ENCODE assay signal across 20 cellular contexts in genomic region chr12:45737638-45738037, GRCh38. TPM values are rescaled to one million over a fixed set of nuclear protein-coding genes. Genes with fewer than 3 reads are reported as not detected.
DNase-seq lines count a peak whose midpoint lies in the region; ATAC-seq and TF ChIP-seq lines count a peak whose summit lies in the region.
"Had no signal": no experiment of that assay in that cellular context is flagged by ENCODE, and none has a peak within 500 bp of the region (broad histone marks: within the 10 kb centered on the region; RNA-seq: fewer than 3 reads in every experiment).

No MANE protein-coding gene starts in this region.

- no peak overlapping the region for H3K4me3 Mint-ChIP-seq in CD4-positive, alpha-beta T cell
- H3K4me3 Mint-ChIP-seq in naive thymus-derived CD4-positive, alpha-beta T cell: peak overlapping the region in 3 of 10 donors; percentile 33 to 44 (median 44)
- no peak overlapping the region for H3K4me3 Mint-ChIP-seq in endothelial cell (ENCODE audit: unreplicated experiment)
- H3K4me3 Mint-ChIP-seq: GM23338 had no signal

- peaks cover 51% of the 10 kb centered on the region for H3K36me3 Mint-ChIP-seq in CD4-positive, alpha-beta T cell (ENCODE audit: low read depth)
- H3K36me3 Mint-ChIP-seq in naive thymus-derived CD4-positive, alpha-beta T cell: peaks cover 4 to 51% (median 27%) of the 10 kb centered on the region in 5 donors
- H3K36me3 Mint-ChIP-seq in endothelial cell (ENCODE audit: low read depth, unreplicated experiment): peaks cover 27% of the 10 kb centered on the region

- H3K27me3 Mint-ChIP-seq in CD4-positive, alpha-beta T cell: no peaks in the 10 kb centered on the region
- no peaks in the 10 kb centered on the region for H3K27me3 Mint-ChIP-seq in naive thymus-derived CD4-positive, alpha-beta T cell
- no peaks in the 10 kb centered on the region for H3K27me3 Mint-ChIP-seq in endothelial cell (ENCODE audit: unreplicated experiment)

- intact Hi-C loops in CD4-positive, alpha-beta T cell (cut with DNase I, micrococcal nuclease): loop anchor here in 1 of 2 experiments (10.0 kb wide), 2 partner anchors 523 to 527 kb away; partner anchors contain the start of genes ANO6 and SLC38A1
- intact Hi-C loops in naive thymus-derived CD4-positive, alpha-beta T cell (cut with micrococcal nuclease): no loop called here
- intact Hi-C loops in lower lobe of right lung (cut with DNase I): no loop called here

- H3K4me1 Mint-ChIP-seq in CD4-positive, alpha-beta T cell (ENCODE audit: low read depth): peaks cover 79% of the 10 kb centered on the region
- peaks cover 34 to 90% (median 71%) of the 10 kb centered on the region in 7 donors for H3K4me1 Mint-ChIP-seq in naive thymus-derived CD4-positive, alpha-beta T cell
- peaks cover 5% of the 10 kb centered on the region for H3K4me1 Mint-ChIP-seq in endothelial cell (ENCODE audit: unreplicated experiment)

- no peak overlapping the region for H3K27ac ChIP-seq in CD4-positive, alpha-beta T cell (ENCODE audit: low read depth, low read length)
- H3K27ac ChIP-seq in DND-41 (ENCODE audit: low read length): no peak overlapping the region
- H3K27ac ChIP-seq in naive thymus-derived CD4-positive, alpha-beta T cell (ENCODE audit: low read depth, low read length): no peak overlapping the region
- H3K27ac ChIP-seq in lower lobe of right lung: no peak overlapping the region
- H3K27ac ChIP-seq: A549, BLaER1 had no signal

- H2AFZ ChIP-seq in DND-41 (ENCODE audit: low read depth, low read length): no peak overlapping the region
- H2AFZ ChIP-seq: GM23338 had no signal

- H3K9me3 ChIP-seq in CD4-positive, alpha-beta T cell (ENCODE audit: control insufficient read depth, low read length): no peaks in the 10 kb centered on the region
- H3K9me3 ChIP-seq in DND-41 (ENCODE audit: insufficient read depth, low read length, severe bottlenecking) (no peaks in the 10 kb centered on the region), lower lobe of right lung (no peaks in the 10 kb centered on the region)
- H3K9me3 ChIP-seq in naive thymus-derived CD4-positive, alpha-beta T cell (ENCODE audit: control insufficient read depth in 2 of 3, low read length in 3 of 3): no peaks in the 10 kb centered on the region

- POLR2A ChIA-PET in CD4-positive, alpha-beta T cell (lab: Charles Lee): interaction anchor here (0.6 kb wide), 1 partner anchor 10 kb away, joined by 3 read pairs; no protein-coding TSS in a partner anchor
- POLR2A ChIA-PET in naive thymus-derived CD4-positive, alpha-beta T cell (lab: Charles Lee): interaction anchor here (0.7 kb wide), 1 partner anchor 8 kb away, joined by 4 read pairs; the partner anchor contains the start of gene ARID2

- peaks cover 100% of the 10 kb centered on the region for H3K79me2 ChIP-seq in DND-41 (ENCODE audit: insufficient read depth, low read length)

- H3K4me3 ChIP-seq in DND-41 (ENCODE audit: low read depth in 1 of 2, low read length in 2 of 2) (no peak overlapping the region), lower lobe of right lung (no peak overlapping the region)
- no peak overlapping the region for H3K4me3 ChIP-seq in naive thymus-derived CD4-positive, alpha-beta T cell (ENCODE audit: low read length)
- H3K4me3 ChIP-seq: A549, BLaER1, GM23338 had no signal

- H3K27ac Mint-ChIP-seq in CD4-positive, alpha-beta T cell: peak overlapping the region; percentile 84
- H3K27ac Mint-ChIP-seq in naive thymus-derived CD4-positive, alpha-beta T cell: peak overlapping the region in 7 of 9 donors; percentile 12 to 92 (median 63)
- no peak overlapping the region for H3K27ac Mint-ChIP-seq in endothelial cell (ENCODE audit: unreplicated experiment)
- H3K27ac Mint-ChIP-seq: GM23338 had no signal

- no peak overlapping the region for H3K9ac ChIP-seq in DND-41 (ENCODE audit: low read depth, low read length)
- H3K9ac ChIP-seq: BLaER1, SK-N-SH had no signal

- TF ChIP-seq CTCF in CD4-positive, alpha-beta T cell (IDR thresholded peaks at IDR 0.05): no peak
- no peak for TF ChIP-seq CTCF in DND-41 (IDR thresholded peaks at IDR 0.05; ENCODE audit: borderline replicate concordance, extremely low read depth, low read length, poor library complexity, severe bottlenecking)
- no peak for TF ChIP-seq CTCF in lower lobe of right lung (IDR thresholded peaks at IDR 0.05)
- TF ChIP-seq CTCF in endothelial cell (IDR thresholded peaks at IDR 0.05; ENCODE audit: unreplicated experiment): no peak

- peaks cover 34% of the 10 kb centered on the region for H3K4me1 ChIP-seq in DND-41 (ENCODE audit: insufficient read depth, low read length)
- H3K4me1 ChIP-seq in naive thymus-derived CD4-positive, alpha-beta T cell (ENCODE audit: control insufficient read depth in 2 of 2, insufficient read depth in 2 of 2, low read length in 2 of 2): peaks cover 22 to 32% of the 10 kb centered on the region in 2 donors
- H3K4me1 ChIP-seq in lower lobe of right lung: peaks cover 21% of the 10 kb centered on the region

- no peak for DNase-seq in CD4-positive, alpha-beta T cell
- DNase-seq in DND-41 (no peak), NCI-H146 (lab: John Stamatoyannopoulos, UW) (peak; percentile 56), lower lobe of right lung (no peak), endothelial cell (ENCODE audit: low spot score) (no peak)
- no peak for DNase-seq in naive thymus-derived CD4-positive, alpha-beta T cell
- DNase-seq: GDM1, KG1, NCI-H1048, NCI-H1436, NCI-H2029 treated with DMSO at 0.1 percent for 48 hours, NCI-H446 treated with DMSO at 0.1 percent for 48 hours, NCI-H69, SHP77 treated with DMSO at 0.1 percent for 48 hours, SK-N-SH had no signal

- H3K4me2 ChIP-seq in DND-41 (ENCODE audit: insufficient read depth, low read length): peak overlapping the region; percentile 15; the same call in 1 of the 2 replicates
- H3K4me2 ChIP-seq: A549, BLaER1, GM23338, SK-N-SH had no signal

- CTCF ChIA-PET in CD4-positive, alpha-beta T cell (lab: Charles Lee): interaction anchor here (0.7 kb wide), 1 partner anchor 8 kb away, joined by 3 read pairs; no protein-coding TSS in a partner anchor
- CTCF ChIA-PET in naive thymus-derived CD4-positive, alpha-beta T cell (lab: Charles Lee): no interaction called here

- no peaks in the 10 kb centered on the region for H3K27me3 ChIP-seq in CD4-positive, alpha-beta T cell (ENCODE audit: control insufficient read depth, insufficient read depth, low read length)
- H3K27me3 ChIP-seq in DND-41 (ENCODE audit: insufficient read depth, low read length, poor library complexity) (no peaks in the 10 kb centered on the region), lower lobe of right lung (ENCODE audit: low read depth) (no peaks in the 10 kb centered on the region)
- H3K27me3 ChIP-seq in naive thymus-derived CD4-positive, alpha-beta T cell (ENCODE audit: control insufficient read depth in 2 of 2, insufficient read depth in 2 of 2, low read length in 2 of 2): no peaks in the 10 kb centered on the region
- H3K27me3 ChIP-seq: BLaER1 had no signal

- peaks cover 21% of the 10 kb centered on the region; the same call in 1 of the 2 replicates for H4K20me1 ChIP-seq in DND-41 (ENCODE audit: insufficient read depth, low read length)

- ATAC-seq in CD4-positive, alpha-beta T cell (ENCODE audit: poor library complexity): no peak
- ATAC-seq in DND-41 (ENCODE audit: insufficient read depth, low read depth): no peak
- no peak for ATAC-seq in naive thymus-derived CD4-positive, alpha-beta T cell
- ATAC-seq in lower lobe of right lung: no peak
- no peak for ATAC-seq in HG03108 (IDR thresholded peaks at IDR 0.05; ENCODE audit: unreplicated experiment)
- ATAC-seq: A549, GM23338, HCT116 had no signal

- H3K36me3 ChIP-seq in DND-41 (ENCODE audit: insufficient read depth, low read length) (peaks cover 60% of the 10 kb centered on the region), lower lobe of right lung (no peaks in the 10 kb centered on the region)
- H3K36me3 ChIP-seq in naive thymus-derived CD4-positive, alpha-beta T cell (ENCODE audit: control insufficient read depth in 2 of 3, insufficient read depth in 3 of 3, low read length in 3 of 3): peaks cover 0 to 14% (median 0%) of the 10 kb centered on the region in 3 experiments

- no peaks in the 10 kb centered on the region for H3K9me3 Mint-ChIP-seq in CD4-positive, alpha-beta T cell
- H3K9me3 Mint-ChIP-seq in naive thymus-derived CD4-positive, alpha-beta T cell: peaks cover 0 to 6% (median 0%) of the 10 kb centered on the region in 11 donors
- H3K9me3 Mint-ChIP-seq in endothelial cell (ENCODE audit: unreplicated experiment): no peaks in the 10 kb centered on the region

RNA-seq across cellular contexts. Expression of gene ARID2, which starts 8.1 kb away (rescaled TPM):
- total RNA-seq in CD4-positive, alpha-beta T cell: 10 to 100 TPM; 49.0 to 51.3 TPM
- 10 to 100 TPM; 46.0 to 61.0 (median 50.8) TPM for total RNA-seq in naive thymus-derived CD4-positive, alpha-beta T cell
- 10 to 100 TPM; 11.7 to 15.6 TPM for polyA plus RNA-seq in naive thymus-derived CD4-positive, alpha-beta T cell
- total RNA-seq in lower lobe of right lung: 26.3 TPM
- total RNA-seq in endothelial cell (ENCODE audit: unreplicated experiment): 46.3 TPM
